In the genomic region with DNA sequence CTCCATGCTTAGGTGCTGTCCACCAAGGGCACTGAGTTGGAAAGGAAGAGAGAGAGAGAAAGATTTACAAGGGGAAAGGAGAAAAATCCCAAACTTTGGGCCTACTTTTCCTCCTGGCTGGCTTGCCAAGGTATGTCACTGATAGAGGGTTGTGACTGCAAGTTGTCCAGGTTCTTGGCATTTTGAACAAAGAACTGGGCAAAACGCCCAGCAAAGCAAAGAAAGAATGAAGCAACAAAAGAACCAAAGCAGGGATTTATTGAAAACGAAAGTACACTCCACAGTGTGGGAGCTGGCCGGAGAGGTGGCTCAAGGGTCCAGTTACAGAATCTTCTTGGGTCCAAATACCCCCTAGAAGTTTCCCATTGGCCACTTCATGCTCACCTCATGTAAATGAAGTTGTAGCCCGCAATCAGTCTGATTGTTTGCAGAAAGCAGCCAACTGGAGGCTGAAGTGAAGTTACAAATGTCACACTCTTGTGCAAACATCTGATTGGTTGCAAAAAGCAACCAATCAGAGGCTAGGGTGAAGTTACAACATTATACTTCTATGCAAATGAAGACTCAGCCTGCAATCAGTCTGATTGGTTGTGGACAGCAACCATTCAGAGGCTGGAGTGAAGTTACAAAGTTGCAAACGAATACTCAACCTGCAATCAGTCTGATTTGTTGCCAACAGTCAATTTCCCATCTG, we compare ENCODE assay signal across 16 cellular contexts.
A peak's percentile ranks its signal among the peaks of the same experiment; 100 is the strongest.
DNase-seq lines count a peak whose midpoint lies in the region; ATAC-seq and TF ChIP-seq lines count a peak whose summit lies in the region.
"Had no signal": no experiment of that assay in that cellular context is flagged by ENCODE, and none has a peak within 500 bp of the region (broad histone marks: within the 10 kb centered on the region; RNA-seq: fewer than 3 reads in every experiment).

No MANE protein-coding gene starts in this region.

- WGBS in heart left ventricle, 4 donors, result 57 to 65% (median 58%) methylated on average over 5 of the region's 5 CpGs

- intact Hi-C loops in heart left ventricle (cut with DNase I), result no loop called here

- no peak for TF ChIP-seq CTCF in astrocyte of the spinal cord (IDR thresholded peaks at IDR 0.05; ENCODE audit: low read depth, low read length)
- no peak for TF ChIP-seq CTCF in heart left ventricle (IDR thresholded peaks at IDR 0.05)

- no peaks in the 10 kb centered on the region for H3K27me3 ChIP-seq in heart left ventricle
- H3K27me3 ChIP-seq: hepatocyte, left lung had no signal

- no peak overlapping the region for H3K4me3 ChIP-seq in astrocyte of the spinal cord (ENCODE audit: low read depth, low read length)
- H3K4me3 ChIP-seq in heart left ventricle, result no peak overlapping the region
- H3K4me3 ChIP-seq: hepatocyte, left lung had no signal

- H3K4me1 ChIP-seq in heart left ventricle, result no peaks in the 10 kb centered on the region
- H3K4me1 ChIP-seq: left lung had no signal

- H3K36me3 ChIP-seq in heart left ventricle, result no peaks in the 10 kb centered on the region
- H3K36me3 ChIP-seq: left lung had no signal

- no peak for ATAC-seq in HG02571 (IDR thresholded peaks at IDR 0.05; ENCODE audit: unreplicated experiment)
- no peak for ATAC-seq in heart left ventricle
- ATAC-seq: left lung; Panc1; stimulated activated naive CD8-positive, alpha-beta T cell treated with anti-CD3 and anti-CD28 coated beads, Interleukin-15, Interleukin-2, amounts not matched to agents 100 U/mL and 50 U/mL, for 24 hours had no signal

- no peaks in the 10 kb centered on the region for H3K9me3 ChIP-seq in heart left ventricle

- in situ Hi-C loops in astrocyte of the spinal cord (cut with HindIII; ENCODE audit: low sequenced_read_pairs), result no loop called here

- DNase-seq in EH (ENCODE audit: low read depth) (peak; percentile 29), M059J (ENCODE audit: low read depth) (peak; percentile 50), astrocyte of the spinal cord (ENCODE audit: low read depth, low spot score) (peak; percentile 30), midbrain (lab: John Stamatoyannopoulos, UW) (peak; percentile 8), NCI-H446 (lab: John Stamatoyannopoulos, UW) (no peak), heart left ventricle (no peak), NCI-H446 treated with DMSO at 0.1 percent for 48 hours (lab: John Stamatoyannopoulos, UW) (no peak)
- DNase-seq: activated CD4-positive, alpha-beta T cell treated with anti-CD3 and anti-CD28 coated beads for 1 hour; activated CD8-positive, alpha-beta memory T cell treated with anti-CD3 and anti-CD28 coated beads, Interleukin-2, amount 50 U/mL, for 48 hours; CD8-positive, alpha-beta memory T cell; left lung; NCI-H2171; stimulated activated naive CD8-positive, alpha-beta T cell treated with anti-CD3 and anti-CD28 coated beads, Interleukin-15, Interleukin-2, amounts not matched to agents 100 U/mL and 50 U/mL, for 24 hours had no signal

- no peak for TF ChIP-seq POLR2A in heart left ventricle (IDR thresholded peaks at IDR 0.05)

- no peak overlapping the region for H3K27ac ChIP-seq in heart left ventricle
- H3K27ac ChIP-seq: hepatocyte, left lung had no signal

Comparison
In these comparisons a context has a peak if more than half of its experiments do, and no peak if none do; other contexts are left out.
1. DNase-seq: peak in EH (single experiment), M059J (single experiment), astrocyte of the spinal cord (single experiment) and midbrain (single experiment); none in NCI-H446 (0 of 2), heart left ventricle (0 of 5) and NCI-H446 treated with DMSO at 0.1 percent for 48 hours (single experiment).